1 cellular context compared by ENCODE assay signal in genomic region chr17:63999680-64000531, GRCh38.
TF ChIP-seq lines count a peak whose summit lies in the region.

No MANE protein-coding gene starts in this region.

TF ChIP-seq in HepG2, 621 proteins besides CTCF, POLR2A, EP300 and RAD21 (continues in another document):
- TF ChIP-seq SNAI1 (CRISPR knock-in tag; IDR thresholded peaks at IDR 0.05; ENCODE audit: borderline replicate concordance) (no peak), ZMYM4 (CRISPR knock-in tag; IDR thresholded peaks at IDR 0.05) (no peak), TCF7L2 (IDR thresholded peaks at IDR 0.05; ENCODE audit: low read depth, low read length) (no peak), ZBTB20 (CRISPR knock-in tag; IDR thresholded peaks at IDR 0.05; ENCODE audit: borderline replicate concordance, low read depth) (no peak), ATF7 (IDR thresholded peaks at IDR 0.05) (no peak), ATF7 (CRISPR knock-in tag; IDR thresholded peaks at IDR 0.05) (0 out of 2 replicates have a peak, but pooled peaks have one; percentile 32), ZNF512B (CRISPR knock-in tag; IDR thresholded peaks at IDR 0.05; ENCODE audit: borderline replicate concordance) (no peak), ZNF678 (CRISPR knock-in tag; IDR thresholded peaks at IDR 0.05) (no peak), KDM5B (CRISPR knock-in tag; IDR thresholded peaks at IDR 0.05; ENCODE audit: borderline replicate concordance) (peak; percentile 21; the same call in 1 of the 2 replicates), ISX (CRISPR knock-in tag; conservative IDR thresholded peaks at IDR 0.05) (no peak), ZNF530 (CRISPR knock-in tag; IDR thresholded peaks at IDR 0.05; ENCODE audit: low read depth) (no peak), HNRNPH1 (optimal IDR thresholded peaks at IDR 0.05; ENCODE audit: low read depth, low read length) (no peak), RARA (CRISPR knock-in tag; IDR thresholded peaks at IDR 0.05) (0 out of 2 replicates have a peak, but pooled peaks have one; percentile 13), LCORL (IDR thresholded peaks at IDR 0.05) (0 out of 2 replicates have a peak, but pooled peaks have one; percentile 2), LCORL (CRISPR knock-in tag; IDR thresholded peaks at IDR 0.05) (no peak), ZBTB21 (CRISPR knock-in tag; IDR thresholded peaks at IDR 0.05) (no peak), SCMH1 (CRISPR knock-in tag; IDR thresholded peaks at IDR 0.05; ENCODE audit: borderline replicate concordance) (no peak), RBAK (CRISPR knock-in tag; IDR thresholded peaks at IDR 0.05) (no peak), GTF3A (CRISPR knock-in tag; conservative IDR thresholded peaks at IDR 0.05) (no peak), ZNF224 (CRISPR knock-in tag; IDR thresholded peaks at IDR 0.05) (no peak), KDM5A (IDR thresholded peaks at IDR 0.05; ENCODE audit: borderline replicate concordance, low read length) (no peak), MNT (IDR thresholded peaks at IDR 0.05) (peak; percentile 24; the same call in 1 of the 2 replicates), MXD4 (CRISPR knock-in tag; IDR thresholded peaks at IDR 0.05) (no peak), ZMAT5 (CRISPR knock-in tag; IDR thresholded peaks at IDR 0.05; ENCODE audit: borderline replicate concordance, low read depth) (no peak), ISL2 (CRISPR knock-in tag; IDR thresholded peaks at IDR 0.05) (no peak), ZNF3 (CRISPR knock-in tag; IDR thresholded peaks at IDR 0.05) (no peak), ZNF205 (CRISPR knock-in tag; IDR thresholded peaks at IDR 0.05) (no peak), BORCS8-MEF2B (CRISPR knock-in tag; IDR thresholded peaks at IDR 0.05) (no peak), ZBTB43 (CRISPR knock-in tag; conservative IDR thresholded peaks at IDR 0.05) (peak; percentile 90), CREM (IDR thresholded peaks at IDR 0.05) (no peak), CREM (CRISPR knock-in tag; IDR thresholded peaks at IDR 0.05) (no peak), ZNF230 (CRISPR knock-in tag; IDR thresholded peaks at IDR 0.05) (no peak), FIP1L1 (IDR thresholded peaks at IDR 0.05; ENCODE audit: borderline replicate concordance, insufficient read depth, low read depth, low read length) (no peak), ZFP37 (CRISPR knock-in tag; IDR thresholded peaks at IDR 0.05; ENCODE audit: borderline replicate concordance) (no peak), ONECUT2 (CRISPR knock-in tag; IDR thresholded peaks at IDR 0.05) (no peak), YEATS4 (CRISPR knock-in tag; IDR thresholded peaks at IDR 0.05; ENCODE audit: borderline replicate concordance) (no peak), ZBTB42 (CRISPR knock-in tag; IDR thresholded peaks at IDR 0.05) (no peak), EEA1 (CRISPR knock-in tag; IDR thresholded peaks at IDR 0.05; ENCODE audit: borderline replicate concordance) (no peak), SUZ12 (IDR thresholded peaks at IDR 0.05; ENCODE audit: low read depth, low read length) (no peak), NCOA5 (CRISPR knock-in tag; IDR thresholded peaks at IDR 0.05) (no peak), MZF1 (CRISPR knock-in tag; IDR thresholded peaks at IDR 0.05; ENCODE audit: borderline replicate concordance) (no peak), ZBTB46 (CRISPR knock-in tag; IDR thresholded peaks at IDR 0.05; ENCODE audit: borderline replicate concordance) (no peak), MTA1 (CRISPR knock-in tag; IDR thresholded peaks at IDR 0.05; ENCODE audit: borderline replicate concordance) (no peak), ZNF329 (CRISPR knock-in tag; IDR thresholded peaks at IDR 0.05; ENCODE audit: low read depth) (no peak), STAT5B (CRISPR knock-in tag; IDR thresholded peaks at IDR 0.05) (no peak), TARDBP (CRISPR knock-in tag; IDR thresholded peaks at IDR 0.05) (no peak), CBFB (CRISPR knock-in tag; IDR thresholded peaks at IDR 0.05) (no peak), ZFYVE20 (CRISPR knock-in tag; IDR thresholded peaks at IDR 0.05; ENCODE audit: borderline replicate concordance, low read depth) (0 out of 2 replicates have a peak, but pooled peaks have one; percentile 30), FOXK1 (CRISPR knock-in tag; IDR thresholded peaks at IDR 0.05; ENCODE audit: borderline replicate concordance, low read depth) (no peak), NR0B2 (CRISPR knock-in tag; IDR thresholded peaks at IDR 0.05) (no peak), RFX5 (IDR thresholded peaks at IDR 0.05; ENCODE audit: low read depth, low read length) (no peak), CHCHD3 (CRISPR knock-in tag; IDR thresholded peaks at IDR 0.05) (no peak), ZFP90 (CRISPR knock-in tag; IDR thresholded peaks at IDR 0.05; ENCODE audit: borderline replicate concordance) (no peak), ZNF274 (CRISPR knock-in tag; IDR thresholded peaks at IDR 0.05) (no peak), BCL6 (CRISPR knock-in tag; IDR thresholded peaks at IDR 0.05) (no peak), CENPT (CRISPR knock-in tag; IDR thresholded peaks at IDR 0.05; ENCODE audit: low read depth) (peak; percentile 40; the same call in 1 of the 2 replicates), ZNF432 (CRISPR knock-in tag; IDR thresholded peaks at IDR 0.05; ENCODE audit: borderline replicate concordance) (no peak), NFYB (CRISPR knock-in tag; IDR thresholded peaks at IDR 0.05) (no peak), ZNF207 (IDR thresholded peaks at IDR 0.05; ENCODE audit: borderline replicate concordance) (0 out of 2 replicates have a peak, but pooled peaks have one; percentile 78), ZNF570 (CRISPR knock-in tag; IDR thresholded peaks at IDR 0.05; ENCODE audit: borderline replicate concordance) (no peak), ZNF724P (CRISPR knock-in tag; IDR thresholded peaks at IDR 0.05; ENCODE audit: borderline replicate concordance) (no peak), ADNP (CRISPR knock-in tag; IDR thresholded peaks at IDR 0.05) (no peak), ZMAT3 (CRISPR knock-in tag; conservative IDR thresholded peaks at IDR 0.05) (no peak), PRDM10 (CRISPR knock-in tag; IDR thresholded peaks at IDR 0.05; ENCODE audit: low read depth) (no peak), CEBPB (IDR thresholded peaks at IDR 0.05; ENCODE audit: borderline replicate concordance, low read depth, low read length) (peak; percentile 8; the same call in 1 of the 2 replicates), ATF5 (CRISPR knock-in tag; IDR thresholded peaks at IDR 0.05; ENCODE audit: low read depth) (no peak), RFX3 (CRISPR knock-in tag; IDR thresholded peaks at IDR 0.05) (no peak)
